In the genomic region with DNA sequence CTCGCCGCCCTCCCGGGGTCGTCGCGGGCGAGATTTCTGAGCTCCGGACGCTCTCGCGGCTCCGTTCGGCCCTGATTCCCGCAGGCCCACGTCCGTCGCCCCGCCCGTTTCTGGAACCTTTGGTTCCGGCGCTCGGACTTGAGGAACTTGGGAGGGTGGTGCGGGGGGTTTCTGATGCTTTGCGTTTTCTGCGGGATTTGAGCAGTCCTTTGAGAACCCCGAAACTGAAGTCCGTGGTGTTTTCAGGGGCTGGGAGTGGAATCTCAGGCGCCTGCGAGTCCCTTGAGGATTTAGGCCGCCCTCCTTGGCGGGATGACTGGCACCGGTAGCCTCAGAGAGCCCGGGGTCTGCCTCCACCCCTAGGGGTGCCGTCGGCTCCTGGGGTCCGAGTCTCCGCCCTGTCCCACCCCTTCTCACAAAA, we compare ENCODE assay signal across 8 cellular contexts. TPM values are rescaled to one million over a fixed set of nuclear protein-coding genes. Genes with fewer than 3 reads are reported as not detected.
A peak's percentile ranks its signal among the peaks of the same experiment; 100 is the strongest.
DNase-seq lines count a peak whose midpoint lies in the region; ATAC-seq, FAIRE-seq and TF ChIP-seq lines count a peak whose summit lies in the region.

No MANE protein-coding gene starts in this region.

- no peak overlapping the region for H3K14ac ChIP-seq in H1 (ENCODE audit: insufficient read length)

- WGBS in H1 (ENCODE audit: extremely low coverage in 1 of 2, insufficient coverage in 1 of 2, insufficient read length in 1 of 2, insufficient replicate concordance in 2 of 2, low coverage in 1 of 2, low lambda C conversion rate in 2 of 2, missing lambda C conversion rate in 1 of 2), 2 experiments = 25% methylated on average over 28 of the region's 37 CpGs; no CpG with 5 or more reads in 1 of the 2 experiments

- H3K23me2 ChIP-seq in H1 (ENCODE audit: low read depth, low read length) = no peaks in the 10 kb centered on the region; the same call in 1 of the 2 replicates

- no peak for DNase-seq in CD14-positive monocyte (ENCODE audit: low spot score)
- DNase-seq in MG63 = no peak
- DNase-seq in H1 (ENCODE audit: low read depth in 1 of 2, low spot score in 2 of 2) = peak in 1 of 2 experiments; percentile 65
- no peak for DNase-seq in activated gamma-delta T cell (lab: John Stamatoyannopoulos, UW)
- DNase-seq in KBM-7 = no peak
- DNase-seq in activated gamma-delta T cell treated with Interleukin-2 at 50 U/mL for 16 hours = no peak

- no peak for FAIRE-seq in H1 (lab: Jason Lieb, UNC)

- CTCF ChIA-PET in H1 (lab: Charles Lee; ENCODE audit: partially characterized antibody) = interaction anchor here (1.1 to 4.7 kb wide), 3 partner anchors 20 to 110 kb away, joined by 4 to 26 read pairs (median 4); no protein-coding TSS in a partner anchor

- no peak for TF ChIP-seq CTCF in CD14-positive monocyte (IDR thresholded peaks at IDR 0.05)
- no peak for TF ChIP-seq CTCF in H1 (IDR thresholded peaks at IDR 0.05; ENCODE audit: control extremely low read depth in 1 of 3, insufficient read depth in 1 of 3, low read depth in 1 of 3, low read length in 3 of 3)

- peaks cover 6 to 23% (median 23%) of the 10 kb centered on the region in 3 donors for H3K27me3 Mint-ChIP-seq in CD14-positive monocyte (ENCODE audit: low read depth in 3 of 3)

- TF ChIP-seq POLR2A in H1 (IDR thresholded peaks at IDR 0.05; ENCODE audit: control extremely low read depth in 1 of 2, low read depth in 2 of 2, low read length in 2 of 2) = peak in 1 of 2 experiments; percentile 53; a peak in 1 of 3 replicates

- H2AK5ac ChIP-seq in H1 (ENCODE audit: low read depth, low read length) = no peak overlapping the region

- TF ChIP-seq RAD21 in H1 (IDR thresholded peaks at IDR 0.05 in 1 of 2, conservative IDR thresholded peaks at IDR 0.05 in 1 of 2; ENCODE audit: low read depth in 2 of 2, low read length in 2 of 2) = no peak

- no peak for TF ChIP-seq EP300 in H1 (IDR thresholded peaks at IDR 0.05; ENCODE audit: borderline replicate concordance in 1 of 2, low read depth in 2 of 2, low read length in 2 of 2)

- POLR2A ChIA-PET in H1 (lab: Charles Lee; ENCODE audit: partially characterized antibody) = interaction anchor here (1.3 to 4.5 kb wide), 3 partner anchors 11 to 154 kb away, joined by 3 to 22 read pairs (median 6); a partner anchor contains a TSS

- H2BK12ac ChIP-seq in H1 (ENCODE audit: low read depth, low read length) = no peak overlapping the region

- peak overlapping the region in 4 of 7 donors; percentile 48 to 82 (median 58) for H3K27ac Mint-ChIP-seq in CD14-positive monocyte

- peaks cover 0 to 2% (median 0%) of the 10 kb centered on the region in 4 experiments; a peak in 3 of 7 replicates for H3K4me1 ChIP-seq in H1 (replicated peaks in 1 of 4; ENCODE audit: control insufficient read depth in 3 of 4, insufficient read depth in 4 of 4, low read length in 3 of 4)
- H3K4me1 ChIP-seq in muscle layer of colon (ENCODE audit: insufficient read depth, low read length) = no peaks in the 10 kb centered on the region

- no peaks in the 10 kb centered on the region; a peak in 1 of 4 replicates for H3K79me2 ChIP-seq in H1 (ENCODE audit: control insufficient read depth in 1 of 2, insufficient read depth in 2 of 2, low read length in 2 of 2)

- no peak overlapping the region for H2BK5ac ChIP-seq in H1 (ENCODE audit: low read depth, low read length)

- H3K4me3 Mint-ChIP-seq in CD14-positive monocyte = peak overlapping the region; percentile 81 to 88

- H2BK120ac ChIP-seq in H1 (replicated peaks; ENCODE audit: low read depth, low read length) = no peak overlapping the region

- peaks cover 2 to 18% (median 4%) of the 10 kb centered on the region in 7 donors for H3K9me3 Mint-ChIP-seq in CD14-positive monocyte

- H3K9me3 ChIP-seq in MG63 (no peaks in the 10 kb centered on the region), H1 (ENCODE audit: insufficient read depth in 2 of 2, low read depth in 1 of 2, low read length in 1 of 2) (no peaks in the 10 kb centered on the region; a peak in 1 of 4 replicates), muscle layer of colon (ENCODE audit: low read length) (no peaks in the 10 kb centered on the region)

- no peak overlapping the region for H3K4ac ChIP-seq in H1 (replicated peaks; ENCODE audit: insufficient read length, low read depth, low read length)

- intact Hi-C loops in CD14-positive monocyte (cut with micrococcal nuclease) = no loop called here

- H3K4me2 ChIP-seq in H1 (ENCODE audit: insufficient read depth in 1 of 2, low read depth in 2 of 2, low read length in 2 of 2) = peak overlapping the region; percentile 68 to 71

- H3K4me3 ChIP-seq in MG63 = peak overlapping the region; percentile 61
- peak overlapping the region; percentile 62 to 83 (median 68) for H3K4me3 ChIP-seq in H1 (ENCODE audit: extremely low read depth in 1 of 4, insufficient read depth in 2 of 4, low read depth in 3 of 4, low read length in 4 of 4)
- peak overlapping the region; percentile 39 to 68 for H3K4me3 ChIP-seq in muscle layer of colon (ENCODE audit: low read depth in 1 of 2, low read length in 2 of 2)

- in situ Hi-C loops in KBM-7 (cut with MboI; ENCODE audit: low pct_unique_long_range_greater_than_20kb, low sequenced_read_pairs) = no loop called here

- peak overlapping the region in 3 of 4 experiments; percentile 25 to 46 (median 46); a peak in 4 of 7 replicates for H3K9ac ChIP-seq in H1 (replicated peaks in 1 of 4; ENCODE audit: extremely low read depth in 1 of 4, low read depth in 3 of 4, low read length in 3 of 4)
- H3K9ac ChIP-seq in muscle layer of colon (ENCODE audit: low read length) = peak overlapping the region; percentile 56

- H2BK20ac ChIP-seq in H1 (ENCODE audit: low read length) = no peak overlapping the region

- peak overlapping the region; percentile 28; the same call in 1 of the 2 replicates for H2AFZ ChIP-seq in H1 (ENCODE audit: low read length)

- H3K56ac ChIP-seq in H1 (replicated peaks; ENCODE audit: insufficient read length, low read depth, low read length) = peak overlapping the region; percentile 11

- peak overlapping the region; percentile 97 for H4K8ac ChIP-seq in H1 (ENCODE audit: extremely low read depth, insufficient read depth, low read length)

- no peaks in the 10 kb centered on the region for H4K20me1 ChIP-seq in H1 (replicated peaks in 1 of 2; ENCODE audit: control insufficient read depth in 1 of 2, insufficient read depth in 2 of 2, low read length in 2 of 2)

- H3K4me1 Mint-ChIP-seq in CD14-positive monocyte = peaks cover 27% of the 10 kb centered on the region

- H3K36me3 ChIP-seq in MG63 = no peaks in the 10 kb centered on the region
- H3K36me3 ChIP-seq in H1 (ENCODE audit: control insufficient read depth in 2 of 4, insufficient read depth in 4 of 4, low read length in 3 of 4) = no peaks in the 10 kb centered on the region
- no peaks in the 10 kb centered on the region for H3K36me3 ChIP-seq in muscle layer of colon (ENCODE audit: insufficient read depth, low read length)

- H2BK15ac ChIP-seq in H1 (ENCODE audit: low read length) = no peak overlapping the region; the same call in 1 of the 2 replicates

- no peak for ATAC-seq in GM18502 (IDR thresholded peaks at IDR 0.05; ENCODE audit: poor library complexity, unreplicated experiment)

- peaks cover 0 to 3% of the 10 kb centered on the region in 2 donors for H3K36me3 Mint-ChIP-seq in CD14-positive monocyte

- H3K18ac ChIP-seq in H1 (ENCODE audit: extremely low read depth, low read length) = 0 out of 2 replicates have a peak overlapping the region, but pooled peaks have one; percentile 40

- H4K91ac ChIP-seq in H1 (replicated peaks; ENCODE audit: insufficient read length, low read length) = no peak overlapping the region

- no peak overlapping the region for H3K23ac ChIP-seq in H1 (ENCODE audit: insufficient read length)

- no peaks in the 10 kb centered on the region for H3K27me3 ChIP-seq in MG63
- 0 out of 7 replicates have a peak, but pooled peaks cover 0 to 2% (median 0%) of the 10 kb centered on the region in 4 experiments for H3K27me3 ChIP-seq in H1 (replicated peaks in 1 of 4; ENCODE audit: control insufficient read depth in 3 of 4, extremely low read depth in 1 of 4, insufficient read depth in 3 of 4, low read length in 3 of 4)
- no peaks in the 10 kb centered on the region for H3K27me3 ChIP-seq in muscle layer of colon (ENCODE audit: control insufficient read depth in 1 of 2, insufficient read depth in 2 of 2, low read length in 2 of 2)

- no peaks in the 10 kb centered on the region for H3K79me1 ChIP-seq in H1 (ENCODE audit: low read depth, low read length)

- H3K27ac ChIP-seq in H1 (ENCODE audit: low read depth, low read length) (no peak overlapping the region; the same call in 1 of the 2 replicates), muscle layer of colon (ENCODE audit: low read depth, low read length) (peak overlapping the region; percentile 81)

- peak overlapping the region; percentile 44 for H4K5ac ChIP-seq in H1 (ENCODE audit: insufficient read length, low read depth, low read length)

TF ChIP-seq in H1, 55 proteins besides CTCF, POLR2A, EP300 and RAD21 (continues in another document):
- TF ChIP-seq GABPA (IDR thresholded peaks at IDR 0.05; ENCODE audit: borderline replicate concordance, insufficient read depth, low read length) (no peak), NANOG (IDR thresholded peaks at IDR 0.05; ENCODE audit: insufficient read depth, low read depth, low read length, poor library complexity, severe bottlenecking) (no peak)

RNA-seq across cellular contexts. Expression of a gene that starts 0.3 kb away (rescaled TPM):
- polyA plus RNA-seq in CD14-positive monocyte (under 1 TPM in 1 of 2 donors, not detected in 1; 0.39 TPM), H1 (2011; rRNA removed) (7.0 and 8.0 TPM in 2 replicates)
- total RNA-seq in MG63 (2014; rRNA removed; shearing (Covaris generic); ENCODE audit: low replicate concordance) = 5.9 and 20.0 TPM in 2 replicates
- total RNA-seq in H1 (2021; fragmentation: NEBNext Ultra II Directional; extraction: Animal tissue kit (Norgen Biotek cat#: 25700)) = 4.6 TPM in 2 replicates
- 9.4 TPM for polyA plus RNA-seq in H1 (2011; cell fraction: cytosol; rRNA removed)
- polyA plus RNA-seq in H1 (2011; cell fraction: nucleus; rRNA removed) = 16.0 TPM
- polyA plus RNA-seq in H1 (2012, experiment 1 of 2) = 5.5 to 9.6 TPM (median 7.8 TPM) in 4 replicates
- 5.1 TPM for polyA plus RNA-seq in H1 (2012, experiment 2 of 2)
- 3.4 TPM for polyA plus RNA-seq in H1 (2013, experiment 1 of 2)
- polyA plus RNA-seq in H1 (2013, experiment 2 of 2) = 3.7 TPM
- polyA minus RNA-seq in H1 (2011; rRNA and poly(A)+ RNA removed) = 6.5 and 10.5 TPM in 2 replicates
- 3.9 TPM for polyA minus RNA-seq in H1 (2011; cell fraction: cytosol; rRNA and poly(A)+ RNA removed)
- polyA minus RNA-seq in H1 (2011; cell fraction: nucleus; rRNA and poly(A)+ RNA removed) = 10.5 TPM

RNA-seq across cellular contexts. Expression of a gene that starts 42.6 kb away (rescaled TPM):
- not detected for polyA plus RNA-seq in CD14-positive monocyte
- not detected in 2 replicates for total RNA-seq in MG63 (2014; rRNA removed; shearing (Covaris generic); ENCODE audit: low replicate concordance)
- not detected in 2 replicates for total RNA-seq in H1 (2021; fragmentation: NEBNext Ultra II Directional; extraction: Animal tissue kit (Norgen Biotek cat#: 25700))
- polyA plus RNA-seq in H1 (2011; rRNA removed) = 0.09 TPM in 1 of 2 replicates, not detected in the other
- polyA plus RNA-seq in H1 (2011; cell fraction: cytosol; rRNA removed) = 0.37 TPM
- 0.13 TPM for polyA plus RNA-seq in H1 (2011; cell fraction: nucleus; rRNA removed)
- not detected in 4 replicates for polyA plus RNA-seq in H1 (2012, experiment 1 of 2)
- not detected for polyA plus RNA-seq in H1 (2012, experiment 2 of 2)
- polyA plus RNA-seq in H1 (2013, experiment 1 of 2) = not detected
- not detected for polyA plus RNA-seq in H1 (2013, experiment 2 of 2)
- polyA minus RNA-seq in H1 (2011; rRNA and poly(A)+ RNA removed) = not detected in 2 replicates
- not detected for polyA minus RNA-seq in H1 (2011; cell fraction: cytosol; rRNA and poly(A)+ RNA removed)
- polyA minus RNA-seq in H1 (2011; cell fraction: nucleus; rRNA and poly(A)+ RNA removed) = not detected
